18 cellular contexts compared by ENCODE assay signal in the genomic region with DNA sequence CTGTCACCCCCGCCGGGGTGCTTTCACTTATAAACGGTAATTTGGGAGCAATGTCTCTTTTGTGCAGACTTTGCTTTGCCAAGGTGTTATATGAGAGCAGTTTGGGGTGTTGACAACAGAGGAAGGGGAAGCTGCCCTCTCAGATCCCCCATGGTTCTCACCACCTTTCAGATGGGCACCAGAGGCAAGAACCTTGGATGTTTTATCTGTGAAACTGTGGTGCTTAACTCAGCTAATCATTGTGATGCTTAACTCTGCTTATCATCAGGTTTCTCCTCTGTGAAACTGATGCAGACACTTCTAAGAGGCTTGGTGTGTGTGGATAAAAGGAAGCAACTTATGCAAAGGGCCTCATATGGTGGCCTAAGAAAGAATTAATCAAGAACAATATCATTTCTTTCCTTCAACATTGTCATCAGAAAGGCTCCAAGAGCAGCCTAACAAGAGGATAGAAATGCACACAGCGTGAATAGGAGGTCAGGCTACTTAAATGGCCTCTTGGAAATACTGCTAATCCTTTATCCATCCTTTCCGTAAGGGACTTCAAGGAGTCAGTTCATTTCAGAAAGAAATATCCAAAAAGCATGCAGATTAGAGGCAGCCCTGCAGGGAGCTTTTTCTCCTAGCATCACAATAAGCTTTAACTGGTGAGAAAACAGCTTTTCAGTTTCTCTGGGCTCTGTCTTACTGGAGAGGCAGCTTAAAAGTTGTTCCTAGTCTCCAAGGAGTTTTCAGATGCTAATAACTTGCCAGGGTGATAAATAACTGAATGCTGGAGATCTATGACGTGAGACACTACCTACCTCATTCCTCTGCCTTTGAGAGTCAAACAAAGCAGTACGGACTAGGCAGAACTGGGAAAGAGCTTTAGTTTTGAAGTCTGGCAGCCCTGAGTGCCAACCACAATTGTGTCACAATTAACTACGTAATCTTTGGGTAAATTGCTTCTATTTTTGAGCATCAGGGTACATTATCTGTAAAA. TPM values are rescaled to one million over a fixed set of nuclear protein-coding genes. Genes with fewer than 3 reads are reported as not detected.
DNase-seq lines count a peak whose midpoint lies in the region; ATAC-seq, FAIRE-seq and TF ChIP-seq lines count a peak whose summit lies in the region.
"Had no signal": no experiment of that assay in that cellular context is flagged by ENCODE, and none has a peak within 500 bp of the region (broad histone marks: within the 10 kb centered on the region; RNA-seq: fewer than 3 reads in every experiment).

No MANE protein-coding gene starts in this region.

- no peaks in the 10 kb centered on the region; the same call in 1 of the 2 replicates for H3K36me3 ChIP-seq in HUES6 (ENCODE audit: control insufficient read depth, insufficient read depth, low read length)
- no peaks in the 10 kb centered on the region for H3K36me3 ChIP-seq in GM12878 (ENCODE audit: control insufficient read depth in 2 of 2, insufficient read depth in 2 of 2, low read length in 1 of 2)
- H3K36me3 ChIP-seq in iPS DF 6.9 (ENCODE audit: control insufficient read depth, insufficient read depth, low read length), result no peaks in the 10 kb centered on the region
- no peaks in the 10 kb centered on the region for H3K36me3 ChIP-seq in neuronal stem cell (replicated peaks in 1 of 2; ENCODE audit: control insufficient read depth in 2 of 2, insufficient read depth in 2 of 2, low read length in 2 of 2)
- H3K36me3 ChIP-seq: BE2C had no signal

- H3K9ac ChIP-seq in HUES6 (ENCODE audit: low read length) (peak overlapping the region; percentile 85), GM12878 (ENCODE audit: control insufficient read depth, insufficient read depth, low read length) (no peak overlapping the region), neuronal stem cell (ENCODE audit: low read depth, low read length, poor library complexity) (no peak overlapping the region)

- POLR2A ChIA-PET in GM12878 (lab: Charles Lee), result interaction anchor here (0.5 to 0.6 kb wide), 2 partner anchors 217 to 666 kb away, joined by 3 to 5 read pairs; no protein-coding TSS in a partner anchor

- H3K79me2 ChIP-seq in GM12878 (ENCODE audit: control insufficient read depth, insufficient read depth, low read length), result no peaks in the 10 kb centered on the region

- SMC1A ChIA-PET in GM12878 (lab: Charles Lee; ENCODE audit: uncharacterized antibody, unreplicated experiment), result interaction anchor here (1.0 kb wide), 1 partner anchor 16 kb away, joined by 3 read pairs; no protein-coding TSS in a partner anchor

- H2BK5ac ChIP-seq in neuronal stem cell (ENCODE audit: low read length), result no peak overlapping the region

- no peak for TF ChIP-seq RAD21 in GM12878 (IDR thresholded peaks at IDR 0.05; ENCODE audit: insufficient read depth, low read depth, low read length)

- H3K23ac ChIP-seq in neuronal stem cell (ENCODE audit: low read depth, low read length, poor library complexity), result no peak overlapping the region

- H3K27ac Mint-ChIP-seq in activated naive CD4-positive, alpha-beta T cell treated with anti-CD3 and anti-CD28 coated beads for 36 hours, result no peak overlapping the region
- H3K27ac Mint-ChIP-seq: CD4-positive, alpha-beta memory T cell had no signal

- no peak overlapping the region for H2BK12ac ChIP-seq in neuronal stem cell (ENCODE audit: low read length)

- H2AFZ ChIP-seq in GM12878 (ENCODE audit: control insufficient read depth, low read depth, low read length), result no peak overlapping the region; the same call in 1 of the 2 replicates
- H2AFZ ChIP-seq in neuronal stem cell (ENCODE audit: low read length), result peak overlapping the region; percentile 26

- H3K9me3 Mint-ChIP-seq in activated naive CD4-positive, alpha-beta T cell treated with anti-CD3 and anti-CD28 coated beads for 36 hours, result no peaks in the 10 kb centered on the region
- H3K9me3 Mint-ChIP-seq: CD4-positive, alpha-beta memory T cell had no signal

- no peak for DNase-seq in GM12878 (ENCODE audit: low read depth, low spot score)
- peak; percentile 83 for DNase-seq in iPS DF 6.9 (ENCODE audit: low read depth, low spot score)
- no peak for DNase-seq in neuronal stem cell (ENCODE audit: low spot score)
- no peak for DNase-seq in activated naive CD4-positive, alpha-beta T cell treated with anti-CD3 and anti-CD28 coated beads for 36 hours
- no peak for DNase-seq in NCI-H748 (lab: John Stamatoyannopoulos, UW; ENCODE audit: unreplicated experiment)
- DNase-seq: BE2C; CD4-positive, alpha-beta memory T cell; DND-41; HCEC 1CT; NCI-H1092 treated with DMSO at 0.1 percent for 48 hours; NCI-H1694 treated with DMSO at 0.1 percent for 48 hours; NCI-H82; SIG-M5 had no signal

- H4K91ac ChIP-seq in neuronal stem cell (ENCODE audit: low read depth, low read length, poor library complexity), result no peak overlapping the region

- no peak overlapping the region for H2AK5ac ChIP-seq in neuronal stem cell (ENCODE audit: low read depth, low read length)

- in situ Hi-C loops in GM12878 (cut with MboI), result no loop called here

- CTCF ChIA-PET in GM12878 (lab: Yijun Ruan, JAX), result interaction anchor here (0.7 to 1.4 kb wide), 4 partner anchors 14 to 293 kb away, joined by 3 to 6 read pairs (median 4); no protein-coding TSS in a partner anchor
- CTCF ChIA-PET in activated naive CD4-positive, alpha-beta T cell treated with anti-CD3 and anti-CD28 coated beads for 36 hours (lab: Charles Lee), result interaction anchor here (8.7 kb wide), 1 partner anchor 291 kb away, joined by 53 read pairs; no protein-coding TSS in a partner anchor

- no peak for TF ChIP-seq CTCF in GM12878 (IDR thresholded peaks at IDR 0.05 in 2 of 3, conservative IDR thresholded peaks at IDR 0.05 in 1 of 3; ENCODE audit: control insufficient read depth in 2 of 3, extremely low read depth in 1 of 3, insufficient read depth in 1 of 3, low read depth in 3 of 3, low read length in 3 of 3)

- H3K4me2 ChIP-seq in GM12878 (ENCODE audit: control insufficient read depth, insufficient read depth), result no peak overlapping the region
- H3K4me2 ChIP-seq in neuronal stem cell (ENCODE audit: insufficient read depth, low read length, poor library complexity, severe bottlenecking), result no peak overlapping the region

- H3K4me1 ChIP-seq in HUES6 (ENCODE audit: control insufficient read depth, insufficient read depth, low read length) (peaks cover 68% of the 10 kb centered on the region), GM12878 (ENCODE audit: control insufficient read depth, insufficient read depth, low read length) (peaks cover 14% of the 10 kb centered on the region), iPS DF 6.9 (ENCODE audit: control insufficient read depth, insufficient read depth, low read length) (peaks cover 11% of the 10 kb centered on the region), neuronal stem cell (ENCODE audit: control insufficient read depth in 2 of 2, insufficient read depth in 1 of 2, low read depth in 1 of 2, low read length in 2 of 2) (peaks cover 23 to 25% of the 10 kb centered on the region in 2 donors)
- H3K4me1 ChIP-seq: BE2C had no signal

- no peak for TF ChIP-seq POLR2A in GM12878 (IDR thresholded peaks at IDR 0.05; ENCODE audit: low read depth, low read length)

- H3K4me3 ChIP-seq in HUES6 (ENCODE audit: low read depth, low read length) (no peak overlapping the region), GM12878 (no peak overlapping the region), iPS DF 6.9 (ENCODE audit: low read length) (no peak overlapping the region), neuronal stem cell (ENCODE audit: low read length in 2 of 2) (no peak overlapping the region)
- H3K4me3 ChIP-seq: K562 had no signal

- no TSS peak for BruUV-seq in GM12878 (replicated peaks; lab: Mats Ljungman, UMichigan)

- no peak overlapping the region for H2BK120ac ChIP-seq in neuronal stem cell (ENCODE audit: low read depth, low read length)

- H3K9me3 ChIP-seq in HUES6 (ENCODE audit: control insufficient read depth, insufficient read depth, low read depth, low read length) (no peaks in the 10 kb centered on the region), GM12878 (replicated peaks; ENCODE audit: control insufficient read depth, insufficient read depth, low read length) (no peaks in the 10 kb centered on the region), iPS DF 6.9 (ENCODE audit: control insufficient read depth, insufficient read depth, low read length) (no peaks in the 10 kb centered on the region), neuronal stem cell (replicated peaks in 1 of 2; ENCODE audit: control insufficient read depth in 2 of 2, insufficient read depth in 1 of 2, low read depth in 1 of 2, low read length in 2 of 2) (no peaks in the 10 kb centered on the region)
- H3K9me3 ChIP-seq: BE2C had no signal

- peaks cover 3% of the 10 kb centered on the region for H3K4me1 Mint-ChIP-seq in activated naive CD4-positive, alpha-beta T cell treated with anti-CD3 and anti-CD28 coated beads for 36 hours (ENCODE audit: low read depth)

- H3K14ac ChIP-seq in neuronal stem cell (ENCODE audit: low read length), result no peak overlapping the region

- H3K27me3 ChIP-seq in HUES6 (ENCODE audit: control insufficient read depth, insufficient read depth, low read length) (no peaks in the 10 kb centered on the region), GM12878 (replicated peaks in 1 of 2; ENCODE audit: control insufficient read depth in 2 of 2, insufficient read depth in 2 of 2, low read length in 1 of 2) (no peaks in the 10 kb centered on the region), iPS DF 6.9 (ENCODE audit: control insufficient read depth, insufficient read depth, low read length) (no peaks in the 10 kb centered on the region), neuronal stem cell (ENCODE audit: control insufficient read depth in 3 of 3, insufficient read depth in 3 of 3, low read depth in 1 of 3, low read length in 3 of 3) (no peaks in the 10 kb centered on the region)
- H3K27me3 ChIP-seq: BE2C had no signal

- no peak for FAIRE-seq in GM12878 (lab: Jason Lieb, UNC)
- FAIRE-seq: D721Med, K562 had no signal

- no peak for TF ChIP-seq EP300 in GM12878 (IDR thresholded peaks at IDR 0.05; ENCODE audit: borderline replicate concordance in 1 of 2, control insufficient read depth in 1 of 2, low read depth in 2 of 2, low read length in 2 of 2)

- H3K4me3 Mint-ChIP-seq in activated naive CD4-positive, alpha-beta T cell treated with anti-CD3 and anti-CD28 coated beads for 36 hours, result no peak overlapping the region
- H3K4me3 Mint-ChIP-seq: CD4-positive, alpha-beta memory T cell had no signal

- H4K8ac ChIP-seq in neuronal stem cell (ENCODE audit: low read depth, low read length), result no peak overlapping the region

- ATAC-seq in GM12878 (no peak), GM21367 (IDR thresholded peaks at IDR 0.05; ENCODE audit: unreplicated experiment) (no peak)
- ATAC-seq: K562 had no signal

- H3K4ac ChIP-seq in neuronal stem cell (ENCODE audit: low read length), result no peak overlapping the region

- 28% methylated on average over 8 of the region's 8 CpGs for WGBS in GM12878 (ENCODE audit: insufficient coverage, insufficient replicate concordance, low lambda C conversion rate, missing lambda C conversion rate)
- no CpG with 5 or more reads among the region's 8 CpGs for WGBS in iPS DF 6.9 (ENCODE audit: insufficient coverage, insufficient read length)
- WGBS in neuronal stem cell (ENCODE audit: extremely low coverage in 2 of 2, insufficient read length in 2 of 2, insufficient replicate concordance in 1 of 2), 2 donors, result no CpG with 5 or more reads among the region's 8 CpGs

- RAD21 ChIA-PET in GM12878 (lab: Charles Lee; ENCODE audit: unreplicated experiment), result interaction anchor here (4.1 kb wide), 1 partner anchor 15 kb away, joined by 17 read pairs; no protein-coding TSS in a partner anchor

- H3K79me1 ChIP-seq in neuronal stem cell (ENCODE audit: low read depth, low read length), result no peaks in the 10 kb centered on the region

- no peaks in the 10 kb centered on the region for H3K36me3 Mint-ChIP-seq in activated naive CD4-positive, alpha-beta T cell treated with anti-CD3 and anti-CD28 coated beads for 36 hours (ENCODE audit: low read depth)
- H3K36me3 Mint-ChIP-seq: CD4-positive, alpha-beta memory T cell had no signal

- no peak overlapping the region for H2BK15ac ChIP-seq in neuronal stem cell (ENCODE audit: low read length)

- H3K27ac ChIP-seq in HUES6 (ENCODE audit: low read depth, low read length), result peak overlapping the region; percentile 95
- no peak overlapping the region for H3K27ac ChIP-seq in GM12878 (ENCODE audit: control insufficient read depth, insufficient read depth)
- H3K27ac ChIP-seq in iPS DF 6.9 (ENCODE audit: low read length), result peak overlapping the region; percentile 85
- peak overlapping the region; percentile 24 for H3K27ac ChIP-seq in neuronal stem cell (replicated peaks; ENCODE audit: low read length)

- no peaks in the 10 kb centered on the region for H4K20me1 ChIP-seq in GM12878 (ENCODE audit: control insufficient read depth, insufficient read depth)

- intact Hi-C loops in GM12878 (cut with micrococcal nuclease; ENCODE audit: unreplicated experiment), result no loop called here
- intact Hi-C loops in activated naive CD4-positive, alpha-beta T cell treated with anti-CD3 and anti-CD28 coated beads for 36 hours (cut with micrococcal nuclease), result no loop called here

- H3K27me3 Mint-ChIP-seq in activated naive CD4-positive, alpha-beta T cell treated with anti-CD3 and anti-CD28 coated beads for 36 hours (ENCODE audit: low read depth), result peaks cover 28% of the 10 kb centered on the region

- H3K18ac ChIP-seq in neuronal stem cell (ENCODE audit: low read length), result no peak overlapping the region

RNA-seq across cellular contexts. Expression of a gene that starts 55.0 kb away (rescaled TPM):
- total RNA-seq in GM12878 (2013; cell fraction: nucleolus; rRNA removed), result not detected in 2 replicates
- total RNA-seq in GM12878 (2014; rRNA removed), result not detected in 2 replicates
- total RNA-seq in GM12878 (2014; rRNA removed; fragmentation: Illumina TruSeq; extraction: Trizol), result not detected in 2 replicates
- not detected in 2 replicates for total RNA-seq in GM12878 (2021)
- polyA plus RNA-seq in GM12878 (2011; ENCODE audit: low read depth), result not detected
- polyA plus RNA-seq in GM12878 (2011; rRNA removed), result not detected in 2 replicates
- not detected in 2 replicates for polyA plus RNA-seq in GM12878 (2011; cell fraction: cytosol; rRNA removed)
- polyA plus RNA-seq in GM12878 (2011; cell fraction: nucleus; rRNA removed), result not detected in 2 replicates
- polyA plus RNA-seq in GM12878 (2012), result not detected in 2 replicates
- not detected in 2 replicates for polyA plus RNA-seq in GM12878 (2014; fragmentation: Illumina TruSeq; extraction: Trizol)
- not detected for polyA plus RNA-seq in GM12878 (2014; fragmentation: Nextera tagmentation; extraction: Ambion mirVana)
- not detected in 2 replicates for polyA plus RNA-seq in GM12878 (2014; rRNA removed)
- not detected for polyA plus RNA-seq in GM12878 (2016; fragmentation: Nextera tagmentation; extraction: Ambion mirVana)
- not detected in 2 replicates for polyA minus RNA-seq in GM12878 (2011; rRNA and poly(A)+ RNA removed)
- not detected in 2 replicates for polyA minus RNA-seq in GM12878 (2011; cell fraction: cytosol; rRNA and poly(A)+ RNA removed)
- not detected in 2 replicates for polyA minus RNA-seq in GM12878 (2011; cell fraction: nucleus; rRNA and poly(A)+ RNA removed)
- polyA plus RNA-seq in neuronal stem cell (2013, experiment 1 of 2), result 0.03 TPM
- polyA plus RNA-seq in neuronal stem cell (2013, experiment 2 of 2), result not detected
- total RNA-seq in activated naive CD4-positive, alpha-beta T cell treated with anti-CD3 and anti-CD28 coated beads for 36 hours, result not detected
- total RNA-seq: CD4-positive, alpha-beta memory T cell; K562; RPMI7951 had no signal
- polyA plus RNA-seq: CD4-positive, alpha-beta memory T cell; K562 had no signal
